ENCODE assay signal across 12 cellular contexts in the genomic region with DNA sequence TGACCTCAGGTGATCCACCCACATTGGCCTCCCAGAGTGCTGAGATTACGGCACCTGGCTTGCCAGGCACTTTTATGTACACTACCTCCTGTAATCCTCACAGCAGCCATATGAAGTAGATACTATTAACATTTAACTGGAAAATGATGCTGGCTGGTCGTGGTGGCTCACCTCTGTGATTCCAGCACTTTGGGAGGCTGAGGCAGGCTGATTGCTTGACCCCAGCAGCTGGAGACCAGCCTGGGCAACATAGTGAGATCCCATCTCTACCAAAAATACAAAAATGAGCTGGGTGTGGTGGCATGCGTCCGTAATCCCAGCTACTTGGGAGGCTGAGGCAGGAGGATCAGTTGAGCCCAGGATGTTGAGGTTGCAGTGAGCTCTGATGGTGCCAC.
"Had no signal": no experiment of that assay in that cellular context is flagged by ENCODE, and none has a peak within 500 bp of the region (broad histone marks: within the 10 kb centered on the region; RNA-seq: fewer than 3 reads in every experiment).

No MANE protein-coding gene starts in this region.

- H3K9me3 Mint-ChIP-seq: activated T-cell treated with anti-CD3 and anti-CD28 coated beads, Interleukin-2, amount 50 U/mL, for 72 hours; memory B cell; natural killer cell treated with Interleukin-12 subunit alpha and Interleukin-12 subunit beta and Interleukin-15 and Interleukin-18, amount 100 ng/mL, for 72 hours had no signal

- H3K4me3 ChIP-seq: hepatocyte, left lung had no signal

- H3K4me2 ChIP-seq: hepatocyte had no signal

- H3K27me3 ChIP-seq: brain microvascular endothelial cell, hepatocyte, left lung had no signal

- ATAC-seq: activated T-cell treated with anti-CD3 and anti-CD28 coated beads, Interleukin-2, amount 50 U/mL, for 72 hours; natural killer cell treated with Interleukin-12 subunit alpha and Interleukin-12 subunit beta and Interleukin-15 and Interleukin-18, amount 100 ng/mL, for 72 hours; stimulated activated naive CD8-positive, alpha-beta T cell treated with anti-CD3 and anti-CD28 coated beads, Interleukin-15, Interleukin-2, amounts not matched to agents 100 U/mL and 50 U/mL, for 24 hours had no signal

- H3K27ac Mint-ChIP-seq: activated naive CD8-positive, alpha-beta T cell; activated T-cell treated with anti-CD3 and anti-CD28 coated beads, Interleukin-2, amount 50 U/mL, for 72 hours; memory B cell; natural killer cell treated with Interleukin-12 subunit alpha and Interleukin-12 subunit beta and Interleukin-15 and Interleukin-18, amount 100 ng/mL, for 72 hours had no signal

- H3K27ac ChIP-seq: brain microvascular endothelial cell, epithelial cell of prostate, VCaP had no signal

- H3K4me3 Mint-ChIP-seq: activated T-cell treated with anti-CD3 and anti-CD28 coated beads, Interleukin-2, amount 50 U/mL, for 72 hours; memory B cell; natural killer cell treated with Interleukin-12 subunit alpha and Interleukin-12 subunit beta and Interleukin-15 and Interleukin-18, amount 100 ng/mL, for 72 hours had no signal

- DNase-seq: activated CD4-positive, alpha-beta T cell treated with anti-CD3 and anti-CD28 coated beads, Interleukin-2, amount 50 U/mL, for 48 hours; activated gamma-delta T cell; activated T-cell treated with anti-CD3 and anti-CD28 coated beads, Interleukin-2, amount 50 U/mL, for 72 hours; stimulated activated naive CD8-positive, alpha-beta T cell treated with anti-CD3 and anti-CD28 coated beads, Interleukin-15, Interleukin-2, amounts not matched to agents 100 U/mL and 50 U/mL, for 24 hours had no signal

- H2AFZ ChIP-seq: hepatocyte had no signal

- H3K36me3 Mint-ChIP-seq: activated naive CD8-positive, alpha-beta T cell; memory B cell; natural killer cell treated with Interleukin-12 subunit alpha and Interleukin-12 subunit beta and Interleukin-15 and Interleukin-18, amount 100 ng/mL, for 72 hours had no signal

- H3K9me3 ChIP-seq: left lung had no signal

- H3K27me3 Mint-ChIP-seq: activated naive CD8-positive, alpha-beta T cell; memory B cell; natural killer cell treated with Interleukin-12 subunit alpha and Interleukin-12 subunit beta and Interleukin-15 and Interleukin-18, amount 100 ng/mL, for 72 hours had no signal
